25 cellular contexts compared by ENCODE assay signal in genomic region chr18:56312554-56312953, GRCh38.
A peak's percentile ranks its signal among the peaks of the same experiment; 100 is the strongest.
DNase-seq lines count a peak whose midpoint lies in the region; ATAC-seq and TF ChIP-seq lines count a peak whose summit lies in the region.
"Had no signal": no experiment of that assay in that cellular context is flagged by ENCODE, and none has a peak within 500 bp of the region (broad histone marks: within the 10 kb centered on the region; RNA-seq: fewer than 3 reads in every experiment).

No MANE protein-coding gene starts in this region.

- intact Hi-C loops in body of pancreas (cut with DNase I), result no loop called here
- intact Hi-C loops in CD4-positive, alpha-beta memory T cell (cut with micrococcal nuclease), result no loop called here

- H3K36me3 Mint-ChIP-seq in stimulated activated memory B cell treated with anti-CD40 and anti-IgM and Interleukin-4, amounts not matched to agents 10 μg/mL and 1 μg/mL and 100 μg/mL, for 72 hours, result no peaks in the 10 kb centered on the region
- no peaks in the 10 kb centered on the region for H3K36me3 Mint-ChIP-seq in CD4-positive, alpha-beta memory T cell

- H3K9me3 ChIP-seq in body of pancreas, result no peaks in the 10 kb centered on the region
- H3K9me3 ChIP-seq in CD4-positive, alpha-beta memory T cell (ENCODE audit: control insufficient read depth in 1 of 2, low read length in 2 of 2), result no peaks in the 10 kb centered on the region
- H3K9me3 ChIP-seq: A549, SJSA1 had no signal

- H3K27ac ChIP-seq in body of pancreas, result no peak overlapping the region
- no peak overlapping the region for H3K27ac ChIP-seq in CD4-positive, alpha-beta memory T cell (ENCODE audit: low read depth, low read length)
- H3K27ac ChIP-seq: A549, HL-60, SJSA1 had no signal

- no peak for TF ChIP-seq POLR2A in body of pancreas (IDR thresholded peaks at IDR 0.05)

- no peaks in the 10 kb centered on the region for H3K4me1 ChIP-seq in body of pancreas
- no peaks in the 10 kb centered on the region for H3K4me1 ChIP-seq in CD4-positive, alpha-beta memory T cell (ENCODE audit: insufficient read depth, low read length)
- H3K4me1 ChIP-seq: A549 had no signal

- peaks cover 33% of the 10 kb centered on the region for H3K4me1 Mint-ChIP-seq in stimulated activated memory B cell treated with anti-CD40 and anti-IgM and Interleukin-4, amounts not matched to agents 10 μg/mL and 1 μg/mL and 100 μg/mL, for 72 hours
- no peaks in the 10 kb centered on the region for H3K4me1 Mint-ChIP-seq in CD4-positive, alpha-beta memory T cell
- H3K4me1 Mint-ChIP-seq: T-helper 17 cell had no signal

- ATAC-seq in HG03432 (IDR thresholded peaks at IDR 0.05; ENCODE audit: unreplicated experiment) (peak; percentile 53), body of pancreas (no peak)
- ATAC-seq in stimulated activated memory B cell treated with anti-CD40 and anti-IgM and Interleukin-4, amounts not matched to agents 10 μg/mL and 1 μg/mL and 100 μg/mL, for 72 hours, result peak; percentile 59
- ATAC-seq: A549, HepG2, T-helper 17 cell had no signal

- POLR2A ChIA-PET in CD4-positive, alpha-beta memory T cell (lab: Charles Lee; ENCODE audit: partially characterized antibody), result no interaction called here

- H3K27me3 Mint-ChIP-seq in stimulated activated memory B cell treated with anti-CD40 and anti-IgM and Interleukin-4, amounts not matched to agents 10 μg/mL and 1 μg/mL and 100 μg/mL, for 72 hours, result no peaks in the 10 kb centered on the region
- no peaks in the 10 kb centered on the region for H3K27me3 Mint-ChIP-seq in CD4-positive, alpha-beta memory T cell
- H3K27me3 Mint-ChIP-seq: B cell, T-helper 17 cell had no signal

- H3K4me3 ChIP-seq in GM12865 (ENCODE audit: low read depth, low read length), result no peak overlapping the region
- H3K4me3 ChIP-seq in body of pancreas, result no peak overlapping the region
- no peak overlapping the region for H3K4me3 ChIP-seq in CD4-positive, alpha-beta memory T cell (ENCODE audit: low read length in 2 of 2)
- H3K4me3 ChIP-seq: A549, SJSA1 had no signal

- peak; percentile 37 for DNase-seq in GM12865 (ENCODE audit: low read depth)
- peak; percentile 64 for DNase-seq in left kidney (ENCODE audit: low read depth, low spot score)
- no peak for DNase-seq in body of pancreas
- DNase-seq in hypothalamus (lab: John Stamatoyannopoulos, UW), result no peak
- no peak for DNase-seq in CD4-positive, alpha-beta memory T cell
- DNase-seq: EL; GF-D8; KBM-7; NCI-H1092 treated with DMSO at 0.1 percent for 48 hours; NCI-H1436 treated with DMSO at 0.1 percent for 48 hours; NCI-H1930; NCI-H226; NCI-H510A treated with DMSO at 0.1 percent for 48 hours; NCI-H774; NK-92 treated with Interleukin-12 subunit alpha and Interleukin-12 subunit beta, amount 100 ng/mL, for 24 hours; OCI-M1; SW 1271; T-helper 17 cell had no signal

- H3K9me3 Mint-ChIP-seq in stimulated activated memory B cell treated with anti-CD40 and anti-IgM and Interleukin-4, amounts not matched to agents 10 μg/mL and 1 μg/mL and 100 μg/mL, for 72 hours, result no peaks in the 10 kb centered on the region
- H3K9me3 Mint-ChIP-seq in CD4-positive, alpha-beta memory T cell, result peaks cover 0 to 4% (median 0%) of the 10 kb centered on the region in 8 donors

- H3K27me3 ChIP-seq in body of pancreas, result no peaks in the 10 kb centered on the region
- H3K27me3 ChIP-seq in CD4-positive, alpha-beta memory T cell (ENCODE audit: insufficient read depth, low read length), result no peaks in the 10 kb centered on the region
- H3K27me3 ChIP-seq: SJSA1 had no signal

- no peak overlapping the region for H3K27ac Mint-ChIP-seq in stimulated activated memory B cell treated with anti-CD40 and anti-IgM and Interleukin-4, amounts not matched to agents 10 μg/mL and 1 μg/mL and 100 μg/mL, for 72 hours
- no peak overlapping the region for H3K27ac Mint-ChIP-seq in CD4-positive, alpha-beta memory T cell
- H3K27ac Mint-ChIP-seq: B cell, T-helper 17 cell had no signal

- TF ChIP-seq CTCF in GM12865 (IDR thresholded peaks at IDR 0.05; ENCODE audit: insufficient read depth, low read depth, low read length, missing control alignments) (no peak), body of pancreas (IDR thresholded peaks at IDR 0.05) (no peak)

- WGBS in body of pancreas, 2 donors, result 79 to 87% methylated on average over 3 of the region's 3 CpGs

- CTCF ChIA-PET in CD4-positive, alpha-beta memory T cell (lab: Charles Lee; ENCODE audit: partially characterized antibody), result no interaction called here

- H3K36me3 ChIP-seq in body of pancreas (replicated peaks in 1 of 2; ENCODE audit: insufficient read depth in 1 of 2, low read depth in 2 of 2), result no peaks in the 10 kb centered on the region
- H3K36me3 ChIP-seq in CD4-positive, alpha-beta memory T cell (ENCODE audit: insufficient read depth, low read length), result no peaks in the 10 kb centered on the region
- H3K36me3 ChIP-seq: SJSA1 had no signal

- H3K4me3 Mint-ChIP-seq in stimulated activated memory B cell treated with anti-CD40 and anti-IgM and Interleukin-4, amounts not matched to agents 10 μg/mL and 1 μg/mL and 100 μg/mL, for 72 hours, result no peak overlapping the region
- no peak overlapping the region for H3K4me3 Mint-ChIP-seq in CD4-positive, alpha-beta memory T cell
- H3K4me3 Mint-ChIP-seq: B cell, T-helper 17 cell had no signal

Comparison
In these comparisons a context has a peak if more than half of its experiments do, and no peak if none do; other contexts are left out.
1. DNase-seq: peak in GM12865 (single experiment) and left kidney (single experiment); none in body of pancreas (0 of 4), hypothalamus (0 of 51) and CD4-positive, alpha-beta memory T cell (0 of 5).